In genomic region chr6:112337209-112337638, GRCh38 we compare ENCODE assay signal across 10 cellular contexts. TPM values are rescaled to one million over a fixed set of nuclear protein-coding genes. Genes with fewer than 3 reads are reported as not detected.
A peak's percentile ranks its signal among the peaks of the same experiment; 100 is the strongest.
DNase-seq lines count a peak whose midpoint lies in the region; ATAC-seq and TF ChIP-seq lines count a peak whose summit lies in the region.
"Had no signal": no experiment of that assay in that cellular context is flagged by ENCODE, and none has a peak within 500 bp of the region (broad histone marks: within the 10 kb centered on the region; RNA-seq: fewer than 3 reads in every experiment).

No MANE protein-coding gene starts in this region.

- H3K9me3 Mint-ChIP-seq in stimulated activated naive B cell treated with anti-CD40 and anti-IgM and Interleukin-4, amounts not matched to agents 10 μg/mL and 1 μg/mL and 100 μg/mL, for 72 hours = no peaks in the 10 kb centered on the region
- H3K9me3 Mint-ChIP-seq: stimulated activated naive CD8-positive, alpha-beta T cell treated with anti-CD3 and anti-CD28 coated beads, Interleukin-15, Interleukin-2, amounts not matched to agents 100 ng/mL and 50 ng/mL, for 24 hours had no signal

- H3K4me3 Mint-ChIP-seq in stimulated activated naive B cell treated with anti-CD40 and anti-IgM and Interleukin-4, amounts not matched to agents 10 μg/mL and 1 μg/mL and 100 μg/mL, for 72 hours = no peak overlapping the region
- H3K4me3 Mint-ChIP-seq: CD4-positive, CD25-positive, alpha-beta regulatory T cell; stimulated activated naive CD8-positive, alpha-beta T cell treated with anti-CD3 and anti-CD28 coated beads, Interleukin-15, Interleukin-2, amounts not matched to agents 100 ng/mL and 50 ng/mL, for 24 hours had no signal

- H3K27me3 ChIP-seq in breast epithelium = no peaks in the 10 kb centered on the region
- H3K27me3 ChIP-seq in uterus = no peaks in the 10 kb centered on the region

- H3K4me3 ChIP-seq in breast epithelium (no peak overlapping the region), uterus (no peak overlapping the region)

- TF ChIP-seq CTCF in breast epithelium (IDR thresholded peaks at IDR 0.05) = peak in 2 of 3 donors; percentile 53 to 58
- TF ChIP-seq CTCF in uterus (IDR thresholded peaks at IDR 0.05) = peak; percentile 52 to 66 (median 63)

- H3K4me1 Mint-ChIP-seq in stimulated activated naive B cell treated with anti-CD40 and anti-IgM and Interleukin-4, amounts not matched to agents 10 μg/mL and 1 μg/mL and 100 μg/mL, for 72 hours = no peaks in the 10 kb centered on the region
- H3K4me1 Mint-ChIP-seq: CD4-positive, CD25-positive, alpha-beta regulatory T cell had no signal

- H3K36me3 ChIP-seq in breast epithelium (no peaks in the 10 kb centered on the region), uterus (no peaks in the 10 kb centered on the region)

- DNase-seq in SIG-M5 treated with dmso at 0.1 percent for 504 hours (lab: John Stamatoyannopoulos, UW; ENCODE audit: unreplicated experiment) (peak; percentile 13), SIG-M5 (lab: John Stamatoyannopoulos, UW) (no peak), NCI-H446 treated with DMSO at 0.1 percent for 48 hours (lab: John Stamatoyannopoulos, UW) (peak; percentile 53), breast epithelium (ENCODE audit: low spot score in 2 of 2) (peak in 1 of 2 donors; percentile 29), kidney glomerular epithelial cell (lab: John Stamatoyannopoulos, UW) (peak; percentile 71), uterus (peak; percentile 49 to 60), OCI-M2 (lab: John Stamatoyannopoulos, UW; ENCODE audit: unreplicated experiment) (no peak)
- no peak for DNase-seq in stimulated activated naive B cell treated with anti-CD40 and anti-IgM and Interleukin-4, amounts not matched to agents 10 μg/mL and 1 μg/mL and 100 μg/mL, for 72 hours
- DNase-seq: CD4-positive, CD25-positive, alpha-beta regulatory T cell had no signal

- intact Hi-C loops in breast epithelium (cut with DNase I; ENCODE audit: low total_unique reads) = no loop called here
- intact Hi-C loops in uterus (cut with DNase I; ENCODE audit: low total_unique reads) = no loop called here

- no peaks in the 10 kb centered on the region for H3K4me1 ChIP-seq in breast epithelium
- no peaks in the 10 kb centered on the region for H3K4me1 ChIP-seq in uterus

- TF ChIP-seq POLR2A in breast epithelium (IDR thresholded peaks at IDR 0.05) = no peak
- TF ChIP-seq POLR2A in uterus (IDR thresholded peaks at IDR 0.05) = no peak

- H3K27ac ChIP-seq in breast epithelium (no peak overlapping the region), uterus (no peak overlapping the region)

- H3K27ac Mint-ChIP-seq in stimulated activated naive B cell treated with anti-CD40 and anti-IgM and Interleukin-4, amounts not matched to agents 10 μg/mL and 1 μg/mL and 100 μg/mL, for 72 hours = no peak overlapping the region
- H3K27ac Mint-ChIP-seq: CD4-positive, CD25-positive, alpha-beta regulatory T cell; stimulated activated naive CD8-positive, alpha-beta T cell treated with anti-CD3 and anti-CD28 coated beads, Interleukin-15, Interleukin-2, amounts not matched to agents 100 ng/mL and 50 ng/mL, for 24 hours had no signal

- ATAC-seq in stimulated activated naive B cell treated with anti-CD40 and anti-IgM and Interleukin-4, amounts not matched to agents 10 μg/mL and 1 μg/mL and 100 μg/mL, for 72 hours (replicated peaks) = no peak

- no peaks in the 10 kb centered on the region for H3K36me3 Mint-ChIP-seq in stimulated activated naive B cell treated with anti-CD40 and anti-IgM and Interleukin-4, amounts not matched to agents 10 μg/mL and 1 μg/mL and 100 μg/mL, for 72 hours
- H3K36me3 Mint-ChIP-seq: CD4-positive, CD25-positive, alpha-beta regulatory T cell had no signal

- no peaks in the 10 kb centered on the region for H3K27me3 Mint-ChIP-seq in stimulated activated naive B cell treated with anti-CD40 and anti-IgM and Interleukin-4, amounts not matched to agents 10 μg/mL and 1 μg/mL and 100 μg/mL, for 72 hours

- H3K9me3 ChIP-seq in breast epithelium (no peaks in the 10 kb centered on the region), uterus (no peaks in the 10 kb centered on the region)

RNA-seq across cellular contexts. Expression of gene RFPL4B, which starts 9.9 kb away (rescaled TPM):
- total RNA-seq in breast epithelium (not detected), uterus (1 to 10 TPM in 1 of 4 donors, not detected in 3; 1.5 TPM)
- total RNA-seq: CD4-positive, CD25-positive, alpha-beta regulatory T cell had no signal

Comparison
In these comparisons a context has a peak if more than half of its experiments do, and no peak if none do; other contexts are left out.
1. DNase-seq: peak in SIG-M5 treated with dmso at 0.1 percent for 504 hours (single experiment), NCI-H446 treated with DMSO at 0.1 percent for 48 hours (single experiment), kidney glomerular epithelial cell (single experiment) and uterus (2 of 2); none in SIG-M5 (single experiment), OCI-M2 (single experiment) and stimulated activated naive B cell treated with anti-CD40 and anti-IgM and Interleukin-4, amounts not matched to agents 10 μg/mL and 1 μg/mL and 100 μg/mL, for 72 hours (single experiment).